3 cellular contexts compared by ENCODE assay signal in the genomic region with DNA sequence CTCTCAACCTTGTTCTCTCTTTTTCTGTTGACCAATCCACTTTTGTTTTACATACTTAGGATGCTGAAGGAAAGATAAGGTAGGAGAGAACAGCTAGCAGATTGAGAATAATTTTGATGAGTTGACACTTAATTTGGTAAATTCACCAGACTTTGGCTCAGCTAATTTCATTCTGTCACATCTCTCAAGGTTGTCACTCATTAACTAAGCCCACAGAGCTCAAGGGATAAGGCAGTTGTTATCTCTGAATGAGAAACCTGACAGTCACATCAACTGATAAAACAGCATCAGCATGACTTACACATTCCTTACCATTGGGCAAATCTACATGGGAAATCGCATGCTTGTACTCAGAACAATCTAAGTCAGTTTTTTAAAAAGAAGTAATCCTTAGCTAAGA.
A peak's percentile ranks its signal among the peaks of the same experiment; 100 is the strongest.
TF ChIP-seq lines count a peak whose summit lies in the region.

No MANE protein-coding gene starts in this region.

TF ChIP-seq in IMR-90, 13 proteins besides CTCF, POLR2A, EP300 and RAD21:
- no peak for TF ChIP-seq USF2 (IDR thresholded peaks at IDR 0.05; ENCODE audit: low read depth, low read length)
- TF ChIP-seq MAFK (IDR thresholded peaks at IDR 0.05; ENCODE audit: low read depth, low read length): peak; percentile 90
TF ChIP-seq in IMR-90: peak in this region for 1.

TF ChIP-seq in H1, 55 proteins besides CTCF, POLR2A, EP300 and RAD21:
- TF ChIP-seq, protein P1, sequence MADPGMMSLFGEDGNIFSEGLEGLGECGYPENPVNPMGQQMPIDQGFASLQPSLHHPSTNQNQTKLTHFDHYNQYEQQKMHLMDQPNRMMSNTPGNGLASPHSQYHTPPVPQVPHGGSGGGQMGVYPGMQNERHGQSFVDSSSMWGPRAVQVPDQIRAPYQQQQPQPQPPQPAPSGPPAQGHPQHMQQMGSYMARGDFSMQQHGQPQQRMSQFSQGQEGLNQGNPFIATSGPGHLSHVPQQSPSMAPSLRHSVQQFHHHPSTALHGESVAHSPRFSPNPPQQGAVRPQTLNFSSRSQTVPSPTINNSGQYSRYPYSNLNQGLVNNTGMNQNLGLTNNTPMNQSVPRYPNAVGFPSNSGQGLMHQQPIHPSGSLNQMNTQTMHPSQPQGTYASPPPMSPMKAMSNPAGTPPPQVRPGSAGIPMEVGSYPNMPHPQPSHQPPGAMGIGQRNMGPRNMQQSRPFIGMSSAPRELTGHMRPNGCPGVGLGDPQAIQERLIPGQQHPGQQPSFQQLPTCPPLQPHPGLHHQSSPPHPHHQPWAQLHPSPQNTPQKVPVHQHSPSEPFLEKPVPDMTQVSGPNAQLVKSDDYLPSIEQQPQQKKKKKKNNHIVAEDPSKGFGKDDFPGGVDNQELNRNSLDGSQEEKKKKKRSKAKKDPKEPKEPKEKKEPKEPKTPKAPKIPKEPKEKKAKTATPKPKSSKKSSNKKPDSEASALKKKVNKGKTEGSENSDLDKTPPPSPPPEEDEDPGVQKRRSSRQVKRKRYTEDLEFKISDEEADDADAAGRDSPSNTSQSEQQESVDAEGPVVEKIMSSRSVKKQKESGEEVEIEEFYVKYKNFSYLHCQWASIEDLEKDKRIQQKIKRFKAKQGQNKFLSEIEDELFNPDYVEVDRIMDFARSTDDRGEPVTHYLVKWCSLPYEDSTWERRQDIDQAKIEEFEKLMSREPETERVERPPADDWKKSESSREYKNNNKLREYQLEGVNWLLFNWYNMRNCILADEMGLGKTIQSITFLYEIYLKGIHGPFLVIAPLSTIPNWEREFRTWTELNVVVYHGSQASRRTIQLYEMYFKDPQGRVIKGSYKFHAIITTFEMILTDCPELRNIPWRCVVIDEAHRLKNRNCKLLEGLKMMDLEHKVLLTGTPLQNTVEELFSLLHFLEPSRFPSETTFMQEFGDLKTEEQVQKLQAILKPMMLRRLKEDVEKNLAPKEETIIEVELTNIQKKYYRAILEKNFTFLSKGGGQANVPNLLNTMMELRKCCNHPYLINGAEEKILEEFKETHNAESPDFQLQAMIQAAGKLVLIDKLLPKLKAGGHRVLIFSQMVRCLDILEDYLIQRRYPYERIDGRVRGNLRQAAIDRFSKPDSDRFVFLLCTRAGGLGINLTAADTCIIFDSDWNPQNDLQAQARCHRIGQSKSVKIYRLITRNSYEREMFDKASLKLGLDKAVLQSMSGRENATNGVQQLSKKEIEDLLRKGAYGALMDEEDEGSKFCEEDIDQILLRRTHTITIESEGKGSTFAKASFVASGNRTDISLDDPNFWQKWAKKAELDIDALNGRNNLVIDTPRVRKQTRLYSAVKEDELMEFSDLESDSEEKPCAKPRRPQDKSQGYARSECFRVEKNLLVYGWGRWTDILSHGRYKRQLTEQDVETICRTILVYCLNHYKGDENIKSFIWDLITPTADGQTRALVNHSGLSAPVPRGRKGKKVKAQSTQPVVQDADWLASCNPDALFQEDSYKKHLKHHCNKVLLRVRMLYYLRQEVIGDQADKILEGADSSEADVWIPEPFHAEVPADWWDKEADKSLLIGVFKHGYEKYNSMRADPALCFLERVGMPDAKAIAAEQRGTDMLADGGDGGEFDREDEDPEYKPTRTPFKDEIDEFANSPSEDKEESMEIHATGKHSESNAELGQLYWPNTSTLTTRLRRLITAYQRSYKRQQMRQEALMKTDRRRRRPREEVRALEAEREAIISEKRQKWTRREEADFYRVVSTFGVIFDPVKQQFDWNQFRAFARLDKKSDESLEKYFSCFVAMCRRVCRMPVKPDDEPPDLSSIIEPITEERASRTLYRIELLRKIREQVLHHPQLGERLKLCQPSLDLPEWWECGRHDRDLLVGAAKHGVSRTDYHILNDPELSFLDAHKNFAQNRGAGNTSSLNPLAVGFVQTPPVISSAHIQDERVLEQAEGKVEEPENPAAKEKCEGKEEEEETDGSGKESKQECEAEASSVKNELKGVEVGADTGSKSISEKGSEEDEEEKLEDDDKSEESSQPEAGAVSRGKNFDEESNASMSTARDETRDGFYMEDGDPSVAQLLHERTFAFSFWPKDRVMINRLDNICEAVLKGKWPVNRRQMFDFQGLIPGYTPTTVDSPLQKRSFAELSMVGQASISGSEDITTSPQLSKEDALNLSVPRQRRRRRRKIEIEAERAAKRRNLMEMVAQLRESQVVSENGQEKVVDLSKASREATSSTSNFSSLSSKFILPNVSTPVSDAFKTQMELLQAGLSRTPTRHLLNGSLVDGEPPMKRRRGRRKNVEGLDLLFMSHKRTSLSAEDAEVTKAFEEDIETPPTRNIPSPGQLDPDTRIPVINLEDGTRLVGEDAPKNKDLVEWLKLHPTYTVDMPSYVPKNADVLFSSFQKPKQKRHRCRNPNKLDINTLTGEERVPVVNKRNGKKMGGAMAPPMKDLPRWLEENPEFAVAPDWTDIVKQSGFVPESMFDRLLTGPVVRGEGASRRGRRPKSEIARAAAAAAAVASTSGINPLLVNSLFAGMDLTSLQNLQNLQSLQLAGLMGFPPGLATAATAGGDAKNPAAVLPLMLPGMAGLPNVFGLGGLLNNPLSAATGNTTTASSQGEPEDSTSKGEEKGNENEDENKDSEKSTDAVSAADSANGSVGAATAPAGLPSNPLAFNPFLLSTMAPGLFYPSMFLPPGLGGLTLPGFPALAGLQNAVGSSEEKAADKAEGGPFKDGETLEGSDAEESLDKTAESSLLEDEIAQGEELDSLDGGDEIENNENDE (IDR thresholded peaks at IDR 0.05; ENCODE audit: insufficient replicate concordance, low read length): no peak
- TF ChIP-seq MAFK (IDR thresholded peaks at IDR 0.05; ENCODE audit: low read depth, low read length) (peak; percentile 24; the same call in 1 of the 2 replicates), JUN (IDR thresholded peaks at IDR 0.05; ENCODE audit: low read depth, low read length) (no peak)

TF ChIP-seq in neural cell, 6 proteins besides CTCF, POLR2A, EP300 and RAD21:
- TF ChIP-seq REST (IDR thresholded peaks at IDR 0.05; ENCODE audit: borderline replicate concordance): peak; percentile 26
- peak; percentile 92 for TF ChIP-seq POLR2AphosphoS5 (IDR thresholded peaks at IDR 0.05)
- TF ChIP-seq EZH2 (IDR thresholded peaks at IDR 0.05; ENCODE audit: borderline replicate concordance, insufficient read depth, low read length, poor library complexity, severe bottlenecking): no peak
- TF ChIP-seq SMC3 (conservative IDR thresholded peaks at IDR 0.05; ENCODE audit: poor library complexity): no peak
- no peak for TF ChIP-seq TAF1 (IDR thresholded peaks at IDR 0.05; ENCODE audit: low read depth)
- no peak for TF ChIP-seq MXI1 (conservative IDR thresholded peaks at IDR 0.05; ENCODE audit: poor library complexity, severe bottlenecking)
